In genomic region chr19:51439021-51439465, GRCh38 we compare ENCODE assay signal across 10 cellular contexts. TPM values are rescaled to one million over a fixed set of nuclear protein-coding genes. Genes with fewer than 3 reads are reported as not detected.
DNase-seq lines count a peak whose midpoint lies in the region; ATAC-seq lines count a peak whose summit lies in the region.
"Had no signal": no experiment of that assay in that cellular context is flagged by ENCODE, and none has a peak within 500 bp of the region (broad histone marks: within the 10 kb centered on the region; RNA-seq: fewer than 3 reads in every experiment).

No MANE protein-coding gene starts in this region.

- no peak overlapping the region for H2BK12ac ChIP-seq in neuronal stem cell (ENCODE audit: low read length)

- H3K4me1 ChIP-seq in neuronal stem cell (ENCODE audit: control insufficient read depth in 2 of 2, insufficient read depth in 1 of 2, low read depth in 1 of 2, low read length in 2 of 2) = no peaks in the 10 kb centered on the region

- no peaks in the 10 kb centered on the region for H3K9me3 ChIP-seq in neuronal stem cell (replicated peaks in 1 of 2; ENCODE audit: control insufficient read depth in 2 of 2, insufficient read depth in 1 of 2, low read depth in 1 of 2, low read length in 2 of 2)

- no peak overlapping the region for H3K4me2 ChIP-seq in neuronal stem cell (ENCODE audit: insufficient read depth, low read length, poor library complexity, severe bottlenecking)

- no peak overlapping the region for H2BK15ac ChIP-seq in neuronal stem cell (ENCODE audit: low read length)

- H2AFZ ChIP-seq in neuronal stem cell (ENCODE audit: low read length) = no peak overlapping the region

- H3K36me3 ChIP-seq in neuronal stem cell (replicated peaks in 1 of 2; ENCODE audit: control insufficient read depth in 2 of 2, insufficient read depth in 2 of 2, low read length in 2 of 2) = no peaks in the 10 kb centered on the region

- no peak overlapping the region for H3K4ac ChIP-seq in neuronal stem cell (ENCODE audit: low read length)

- no peak overlapping the region for H2BK120ac ChIP-seq in neuronal stem cell (ENCODE audit: low read depth, low read length)

- ATAC-seq in HG02884 (IDR thresholded peaks at IDR 0.05; ENCODE audit: unreplicated experiment) = no peak
- ATAC-seq: T-cell had no signal

- no peak overlapping the region for H3K27ac ChIP-seq in neuronal stem cell (replicated peaks; ENCODE audit: low read length)

- H2BK5ac ChIP-seq in neuronal stem cell (ENCODE audit: low read length) = no peak overlapping the region

- H3K18ac ChIP-seq in neuronal stem cell (ENCODE audit: low read length) = peak overlapping the region; percentile 8

- H3K23ac ChIP-seq in neuronal stem cell (ENCODE audit: low read depth, low read length, poor library complexity) = no peak overlapping the region

- H2AK5ac ChIP-seq in neuronal stem cell (ENCODE audit: low read depth, low read length) = no peak overlapping the region

- H3K79me1 ChIP-seq in neuronal stem cell (ENCODE audit: low read depth, low read length) = no peaks in the 10 kb centered on the region

- H4K8ac ChIP-seq in neuronal stem cell (ENCODE audit: low read depth, low read length) = no peak overlapping the region

- no peak overlapping the region for H3K4me3 ChIP-seq in neuronal stem cell (ENCODE audit: low read length in 2 of 2)

- H3K14ac ChIP-seq in neuronal stem cell (ENCODE audit: low read length) = no peak overlapping the region

- DNase-seq in NCI-H1436 (lab: John Stamatoyannopoulos, UW) = peak; percentile 10
- DNase-seq in NCI-H1436 treated with DMSO at 0.1 percent for 48 hours (lab: John Stamatoyannopoulos, UW) = no peak
- DNase-seq in MV-4-11 (lab: John Stamatoyannopoulos, UW) = peak; percentile 51
- DNase-seq in cerebellar cortex (ENCODE audit: low spot score) = peak; percentile 14
- DNase-seq in neuronal stem cell (ENCODE audit: low spot score) = no peak
- DNase-seq in stimulated activated naive CD4-positive, alpha-beta T cell treated with Interleukin-2 at 50 U/mL for 16 hours (lab: John Stamatoyannopoulos, UW) = no peak
- DNase-seq in GOT3 (lab: John Stamatoyannopoulos, UW) = no peak
- DNase-seq: effector CD4-positive, alpha-beta T cell had no signal

- peaks cover 0 to 25% (median 2%) of the 10 kb centered on the region in 3 experiments for H3K27me3 ChIP-seq in neuronal stem cell (ENCODE audit: control insufficient read depth in 3 of 3, insufficient read depth in 3 of 3, low read depth in 1 of 3, low read length in 3 of 3)

- H4K91ac ChIP-seq in neuronal stem cell (ENCODE audit: low read depth, low read length, poor library complexity) = no peak overlapping the region

- no peak overlapping the region for H3K9ac ChIP-seq in neuronal stem cell (ENCODE audit: low read depth, low read length, poor library complexity)

- no CpG with 5 or more reads among the region's 5 CpGs for WGBS in neuronal stem cell (ENCODE audit: extremely low coverage in 2 of 2, insufficient read length in 2 of 2, insufficient replicate concordance in 1 of 2), 2 donors

RNA-seq across cellular contexts. Expression of gene SIGLEC8, which starts 19.2 kb away (rescaled TPM):
- polyA plus RNA-seq in neuronal stem cell (2013, experiment 1 of 2) = not detected
- not detected for polyA plus RNA-seq in neuronal stem cell (2013, experiment 2 of 2)

RNA-seq across cellular contexts. Expression of gene SIGLEC10, which starts 21.6 kb away (rescaled TPM):
- polyA plus RNA-seq in neuronal stem cell (2013, experiment 1 of 2) = not detected
- polyA plus RNA-seq in neuronal stem cell (2013, experiment 2 of 2) = not detected

RNA-seq across cellular contexts. Expression of gene CEACAM18, which starts 39.3 kb away (rescaled TPM):
- polyA plus RNA-seq in neuronal stem cell (2013, experiment 1 of 2) = not detected
- polyA plus RNA-seq in neuronal stem cell (2013, experiment 2 of 2) = not detected

RNA-seq across cellular contexts. Expression of gene C19orf84, which starts 48.7 kb away (rescaled TPM):
- polyA plus RNA-seq in neuronal stem cell (2013, experiment 1 of 2) = 1.6 TPM
- polyA plus RNA-seq in neuronal stem cell (2013, experiment 2 of 2) = 1.3 TPM

RNA-seq across cellular contexts. Expression of gene LIM2, which starts 51.3 kb away (rescaled TPM):
- polyA plus RNA-seq in neuronal stem cell (2013, experiment 1 of 2) = 2.7 TPM
- polyA plus RNA-seq in neuronal stem cell (2013, experiment 2 of 2) = 3.4 TPM

Comparison
In these comparisons a context has a peak if more than half of its experiments do, and no peak if none do; other contexts are left out.
1. DNase-seq: peak in NCI-H1436 (single experiment), MV-4-11 (single experiment) and cerebellar cortex (single experiment); none in NCI-H1436 treated with DMSO at 0.1 percent for 48 hours (single experiment), neuronal stem cell (single experiment), stimulated activated naive CD4-positive, alpha-beta T cell treated with Interleukin-2 at 50 U/mL for 16 hours (single experiment) and GOT3 (single experiment).